ENCODE assay signal across 30 cellular contexts in genomic region chr17:72749119-72749572, GRCh38.
"Had no signal": no experiment of that assay in that cellular context is flagged by ENCODE, and none has a peak within 500 bp of the region (broad histone marks: within the 10 kb centered on the region; RNA-seq: fewer than 3 reads in every experiment).

No MANE protein-coding gene starts in this region.

- H3K4me1 Mint-ChIP-seq: activated CD4-positive, alpha-beta memory T cell treated with anti-CD3 and anti-CD28 coated beads, Interleukin-2, amount 10 ng/mL, durations not matched to agents 7 days and 5 days; activated CD4-positive, alpha-beta T cell treated with anti-CD3 and anti-CD28 coated beads, Interleukin-2, amount 10 ng/mL, durations not matched to agents 7 days and 5 days; activated naive CD4-positive, alpha-beta T cell treated with anti-CD3 and anti-CD28 coated beads, Interleukin-2, amount 10 ng/mL, durations not matched to agents 7 days and 5 days; brain; naive B cell; neural crest cell; T-helper 17 cell had no signal

- DNase-seq: activated CD4-positive, alpha-beta memory T cell treated with anti-CD3 and anti-CD28 coated beads, Interleukin-2, amount 10 ng/mL, durations not matched to agents 7 days and 5 days; activated CD4-positive, alpha-beta T cell treated with anti-CD3 and anti-CD28 coated beads, Interleukin-2, amount 10 ng/mL, durations not matched to agents 7 days and 5 days; activated CD4-positive, CD25-positive, alpha-beta regulatory T cell treated with anti-CD3 and anti-CD28 coated beads, Interleukin-2, amount 50 U/mL, for 72 hours; activated CD8-positive, alpha-beta memory T cell treated with anti-CD3 and anti-CD28 coated beads, Interleukin-2, amount 50 U/mL, for 48 hours; activated gamma-delta T cell; activated naive CD4-positive, alpha-beta T cell treated with anti-CD3 and anti-CD28 coated beads, Interleukin-2, amount 10 ng/mL, durations not matched to agents 7 days and 5 days; activated naive CD8-positive, alpha-beta T cell treated with anti-CD3 and anti-CD28 coated beads, Interleukin-2, amount 10 ng/mL, durations not matched to agents 7 days and 5 days; activated T-cell treated with anti-CD3 and anti-CD28 coated beads, Interleukin-2, amount 50 U/mL, for 24 hours; cerebellar nuclear complex; dorsolateral prefrontal cortex; effector memory CD4-positive, alpha-beta T cell; erythroblast; gastrocnemius medialis; glutamatergic neuron; left ventricle myocardium inferior; naive B cell; nucleus accumbens; psoas muscle; stimulated activated CD4-positive, alpha-beta T cell treated with anti-CD3 and anti-CD28 coated beads, Interleukin-2, amount 100 ng/mL, for 48 hours; stimulated activated naive CD4-positive, alpha-beta T cell treated with Interleukin-2 at 50 U/mL for 16 hours; T-helper 17 cell had no signal

- H3K36me3 Mint-ChIP-seq: activated naive CD4-positive, alpha-beta T cell treated with anti-CD3 and anti-CD28 coated beads, Interleukin-2, amount 10 ng/mL, durations not matched to agents 7 days and 5 days; activated naive CD8-positive, alpha-beta T cell treated with anti-CD3 and anti-CD28 coated beads, Interleukin-2, amount 10 ng/mL, durations not matched to agents 7 days and 5 days; brain; naive B cell had no signal

- ATAC-seq: gastrocnemius medialis, psoas muscle, T-helper 17 cell had no signal

- H3K79me2 ChIP-seq: parathyroid adenoma had no signal

- H3K36me3 ChIP-seq: ascending aorta, cardiac muscle cell, gastrocnemius medialis, left ventricle myocardium inferior, right atrium auricular region, tibial nerve had no signal

- H3K9me3 Mint-ChIP-seq: activated CD4-positive, alpha-beta memory T cell treated with anti-CD3 and anti-CD28 coated beads, Interleukin-2, amount 10 ng/mL, durations not matched to agents 7 days and 5 days; activated CD4-positive, alpha-beta T cell treated with anti-CD3 and anti-CD28 coated beads, Interleukin-2, amount 10 ng/mL, durations not matched to agents 7 days and 5 days; activated naive CD4-positive, alpha-beta T cell treated with anti-CD3 and anti-CD28 coated beads, Interleukin-2, amount 10 ng/mL, durations not matched to agents 7 days and 5 days; activated naive CD8-positive, alpha-beta T cell treated with anti-CD3 and anti-CD28 coated beads, Interleukin-2, amount 10 ng/mL, durations not matched to agents 7 days and 5 days; activated T-cell treated with anti-CD3 and anti-CD28 coated beads, Interleukin-2, amount 50 U/mL, for 24 hours; brain; naive B cell; neural crest cell had no signal

- H3K27ac Mint-ChIP-seq: activated CD4-positive, alpha-beta memory T cell treated with anti-CD3 and anti-CD28 coated beads, Interleukin-2, amount 10 ng/mL, durations not matched to agents 7 days and 5 days; activated CD4-positive, alpha-beta T cell treated with anti-CD3 and anti-CD28 coated beads, Interleukin-2, amount 10 ng/mL, durations not matched to agents 7 days and 5 days; activated naive CD4-positive, alpha-beta T cell treated with anti-CD3 and anti-CD28 coated beads, Interleukin-2, amount 10 ng/mL, durations not matched to agents 7 days and 5 days; activated naive CD8-positive, alpha-beta T cell treated with anti-CD3 and anti-CD28 coated beads, Interleukin-2, amount 10 ng/mL, durations not matched to agents 7 days and 5 days; activated T-cell treated with anti-CD3 and anti-CD28 coated beads, Interleukin-2, amount 50 U/mL, for 24 hours; brain; naive B cell; T-helper 17 cell had no signal

- H3K4me3 Mint-ChIP-seq: activated CD4-positive, alpha-beta memory T cell treated with anti-CD3 and anti-CD28 coated beads, Interleukin-2, amount 10 ng/mL, durations not matched to agents 7 days and 5 days; activated CD4-positive, alpha-beta T cell treated with anti-CD3 and anti-CD28 coated beads, Interleukin-2, amount 10 ng/mL, durations not matched to agents 7 days and 5 days; activated naive CD4-positive, alpha-beta T cell treated with anti-CD3 and anti-CD28 coated beads, Interleukin-2, amount 10 ng/mL, durations not matched to agents 7 days and 5 days; activated naive CD8-positive, alpha-beta T cell treated with anti-CD3 and anti-CD28 coated beads, Interleukin-2, amount 10 ng/mL, durations not matched to agents 7 days and 5 days; activated T-cell treated with anti-CD3 and anti-CD28 coated beads, Interleukin-2, amount 50 U/mL, for 24 hours; brain; naive B cell; neural crest cell; T-helper 17 cell had no signal

- H3K27me3 Mint-ChIP-seq: activated CD4-positive, alpha-beta memory T cell treated with anti-CD3 and anti-CD28 coated beads, Interleukin-2, amount 10 ng/mL, durations not matched to agents 7 days and 5 days; activated CD4-positive, alpha-beta T cell treated with anti-CD3 and anti-CD28 coated beads, Interleukin-2, amount 10 ng/mL, durations not matched to agents 7 days and 5 days; activated naive CD4-positive, alpha-beta T cell treated with anti-CD3 and anti-CD28 coated beads, Interleukin-2, amount 10 ng/mL, durations not matched to agents 7 days and 5 days; activated naive CD8-positive, alpha-beta T cell treated with anti-CD3 and anti-CD28 coated beads, Interleukin-2, amount 10 ng/mL, durations not matched to agents 7 days and 5 days; activated T-cell treated with anti-CD3 and anti-CD28 coated beads, Interleukin-2, amount 50 U/mL, for 24 hours; brain; naive B cell; T-helper 17 cell had no signal

- H3K9me3 ChIP-seq: ascending aorta, gastrocnemius medialis, left ventricle myocardium inferior, psoas muscle, right atrium auricular region, tibial nerve had no signal

- H2AFZ ChIP-seq: parathyroid adenoma had no signal

- H3K27me3 ChIP-seq: ascending aorta, cardiac muscle cell, dorsolateral prefrontal cortex, gastrocnemius medialis, right atrium auricular region, tibial nerve had no signal

- H3K4me1 ChIP-seq: ascending aorta, gastrocnemius medialis, left ventricle myocardium inferior, parathyroid adenoma, psoas muscle, right atrium auricular region, tibial nerve had no signal

- H3K27ac ChIP-seq: ascending aorta, cardiac muscle cell, coronary artery, dorsolateral prefrontal cortex, gastrocnemius medialis, left ventricle myocardium inferior, parathyroid adenoma, psoas muscle, right atrium auricular region, tibial nerve had no signal

- FAIRE-seq: keratinocyte had no signal

- H3K4me3 ChIP-seq: ascending aorta, cardiac muscle cell, coronary artery, dorsolateral prefrontal cortex, gastrocnemius medialis, left ventricle myocardium inferior, psoas muscle, right atrium auricular region, tibial nerve had no signal
